In genomic region chr3:42581709-42582473, GRCh38 we compare ENCODE assay signal across 8 cellular contexts. TPM values are rescaled to one million over a fixed set of nuclear protein-coding genes. Genes with fewer than 3 reads are reported as not detected.
DNase-seq lines count a peak whose midpoint lies in the region; ATAC-seq, FAIRE-seq and TF ChIP-seq lines count a peak whose summit lies in the region.

Gene SEC22C (minus strand): TSS chr3:42581967. CDS start chr3:42569046, 12,921 bp downstream.

- H3K27ac ChIP-seq in prostate gland, result peak within 1 kb of the TSS; percentile 90 to 96
- H3K27ac ChIP-seq in urinary bladder (ENCODE audit: low read depth), result peak within 1 kb of the TSS; percentile 65

- H3K4me3 ChIP-seq in prostate gland (peak within 1 kb of the TSS; percentile 70 to 74), urinary bladder (ENCODE audit: low read depth, low read length) (peak within 1 kb of the TSS; percentile 74)

- DNase-seq in GM12891 (ENCODE audit: insufficient read length, low spot score), result peak; percentile 97
- DNase-seq in NCI-H1436 (lab: John Stamatoyannopoulos, UW), result peak; percentile 80
- peak; percentile 91 to 95 (median 95) for DNase-seq in T-helper 1 cell
- DNase-seq in amniotic epithelial cell (ENCODE audit: low read depth), result peak; percentile 84
- peak; percentile 96 for DNase-seq in left cardiac atrium
- DNase-seq in prostate gland (ENCODE audit: low spot score), result peak; percentile 96

- ATAC-seq in HG02798 (IDR thresholded peaks at IDR 0.05; ENCODE audit: poor library complexity, unreplicated experiment) (peak; percentile 92), left cardiac atrium (peak; percentile 99)

- TF ChIP-seq CTCF in prostate gland (IDR thresholded peaks at IDR 0.05), result peak in 2 of 4 experiments; percentile 28 to 32

- H3K36me3 ChIP-seq in prostate gland (no peaks in the 10 kb centered on the region), urinary bladder (ENCODE audit: insufficient read depth) (no peaks in the 10 kb centered on the region)

- peak; percentile 99 for FAIRE-seq in GM12891 (lab: Jason Lieb, UNC)

- no peaks in the 10 kb centered on the region for H3K27me3 ChIP-seq in prostate gland (replicated peaks; ENCODE audit: insufficient read depth)

- no peaks in the 10 kb centered on the region for H3K9me3 ChIP-seq in prostate gland

- under 1% methylated on average over 45 of the region's 77 CpGs for WGBS in prostate gland
- WGBS in urinary bladder, result under 1% methylated on average over 77 of the region's 77 CpGs

- peak; percentile 54; the same call in 1 of the 2 replicates for TF ChIP-seq POLR2A in GM12891 (IDR thresholded peaks at IDR 0.05; ENCODE audit: low read depth, low read length)
- peak; percentile 90 for TF ChIP-seq POLR2A in prostate gland (IDR thresholded peaks at IDR 0.05)

- intact Hi-C loops in left cardiac atrium (cut with DNase I), result loop anchor here in 1 of 2 donors (10.0 kb wide), 1 partner anchor 173 kb away; no protein-coding TSS in a partner anchor
- intact Hi-C loops in prostate gland (cut with DNase I), result no loop called here

- no peaks in the 10 kb centered on the region for H3K4me1 ChIP-seq in prostate gland (replicated peaks)
- no peaks in the 10 kb centered on the region for H3K4me1 ChIP-seq in urinary bladder (ENCODE audit: insufficient read depth)

TF ChIP-seq in GM12891, 5 proteins besides CTCF, POLR2A, EP300 and RAD21:
- TF ChIP-seq POLR2AphosphoS5 (IDR thresholded peaks at IDR 0.05; ENCODE audit: low read depth, low read length) (0 out of 2 replicates have a peak, but pooled peaks have one; percentile 34), POU2F2 (IDR thresholded peaks at IDR 0.05; ENCODE audit: low read depth, low read length) (no peak), TAF1 (IDR thresholded peaks at IDR 0.05; ENCODE audit: low read depth, low read length) (0 out of 2 replicates have a peak, but pooled peaks have one; percentile 44)

RNA-seq across cellular contexts. Expression of gene SEC22C, which starts in this region (rescaled TPM):
- 18.5 TPM for polyA plus RNA-seq in GM12891 (2012; ENCODE audit: low read depth, missing spikeins)
- 10 to 100 TPM; 24.4 to 29.8 TPM for total RNA-seq in left cardiac atrium
- 100 to 1,000 TPM in 1 of 2 donors, 10 to 100 TPM in 1; 78.0 to 120 TPM for total RNA-seq in prostate gland
- total RNA-seq in urinary bladder, result 57.8 TPM
- polyA plus RNA-seq in urinary bladder, result 46.0 TPM

Comparison
In these comparisons a context has a peak if more than half of its experiments do, and no peak if none do; other contexts are left out.
1. Peak in every context shown above with its lines: DNase-seq, ATAC-seq, H3K4me3 ChIP-seq and H3K27ac ChIP-seq.